In genomic region chr9:36036253-36036779, GRCh38 we compare ENCODE assay signal across 8 cellular contexts. TPM values are rescaled to one million over a fixed set of nuclear protein-coding genes. Genes with fewer than 3 reads are reported as not detected.
DNase-seq lines count a peak whose midpoint lies in the region; ATAC-seq and TF ChIP-seq lines count a peak whose summit lies in the region.

No MANE protein-coding gene starts in this region.

- no peaks in the 10 kb centered on the region for H3K9me3 Mint-ChIP-seq in CD4-positive, alpha-beta memory T cell
- no peaks in the 10 kb centered on the region for H3K9me3 Mint-ChIP-seq in endodermal cell

- H2AFZ ChIP-seq in neuron (ENCODE audit: low read depth, low read length), result peak overlapping the region; percentile 75

- peaks cover 0 to 3% of the 10 kb centered on the region in 2 donors for H3K36me3 Mint-ChIP-seq in CD4-positive, alpha-beta memory T cell
- H3K36me3 Mint-ChIP-seq in endodermal cell (ENCODE audit: low read depth), result no peaks in the 10 kb centered on the region

- peaks cover 30% of the 10 kb centered on the region for H3K4me1 ChIP-seq in CD4-positive, alpha-beta memory T cell (ENCODE audit: insufficient read depth, low read length)
- no peaks in the 10 kb centered on the region for H3K4me1 ChIP-seq in NT2/D1 (ENCODE audit: insufficient read depth, insufficient read length)
- H3K4me1 ChIP-seq in endodermal cell (ENCODE audit: control insufficient read depth, insufficient read depth, low read length), result peaks cover 6% of the 10 kb centered on the region
- peaks cover 18% of the 10 kb centered on the region for H3K4me1 ChIP-seq in neuron (ENCODE audit: insufficient read depth, low read length)

- H3K27ac Mint-ChIP-seq in CD4-positive, alpha-beta memory T cell, result peak overlapping the region in 5 of 7 donors; percentile 56 to 87 (median 74)
- peak overlapping the region; percentile 89 for H3K27ac Mint-ChIP-seq in endodermal cell

- peak overlapping the region; percentile 12 for H3K9ac ChIP-seq in NT2/D1 (ENCODE audit: insufficient read length, low read depth)
- H3K9ac ChIP-seq in endodermal cell (ENCODE audit: extremely low read depth, low read length, poor library complexity, severe bottlenecking), result peak overlapping the region; percentile 59

- no peaks in the 10 kb centered on the region for H3K36me3 ChIP-seq in CD4-positive, alpha-beta memory T cell (ENCODE audit: insufficient read depth, low read length)
- H3K36me3 ChIP-seq in NT2/D1 (ENCODE audit: insufficient read depth, insufficient read length, low read length), result peaks cover 2% of the 10 kb centered on the region
- H3K36me3 ChIP-seq in endodermal cell (ENCODE audit: control insufficient read depth, insufficient read depth, low read length), result no peaks in the 10 kb centered on the region
- no peaks in the 10 kb centered on the region for H3K36me3 ChIP-seq in neuron (ENCODE audit: insufficient read depth, low read length)

- H3K9me3 ChIP-seq in CD4-positive, alpha-beta memory T cell (ENCODE audit: control insufficient read depth in 1 of 2, low read length in 2 of 2), result no peaks in the 10 kb centered on the region
- no peaks in the 10 kb centered on the region for H3K9me3 ChIP-seq in NT2/D1 (ENCODE audit: insufficient read depth, low read length)
- no peaks in the 10 kb centered on the region for H3K9me3 ChIP-seq in endodermal cell (ENCODE audit: control insufficient read depth, low read length)
- H3K9me3 ChIP-seq in neuron (ENCODE audit: low read length), result no peaks in the 10 kb centered on the region

- H3K27ac ChIP-seq in CD4-positive, alpha-beta memory T cell (ENCODE audit: low read depth, low read length), result no peak overlapping the region
- peak overlapping the region; percentile 55 for H3K27ac ChIP-seq in endodermal cell (ENCODE audit: low read depth, low read length)

- H3K27me3 Mint-ChIP-seq in CD4-positive, alpha-beta memory T cell, result peaks cover 0 to 2% of the 10 kb centered on the region in 2 donors
- peaks cover 2% of the 10 kb centered on the region for H3K27me3 Mint-ChIP-seq in endodermal cell (ENCODE audit: insufficient read depth)

- ATAC-seq in HG03097 (IDR thresholded peaks at IDR 0.05; ENCODE audit: low FRiP score, unreplicated experiment), result no peak

- H3K4me1 Mint-ChIP-seq in CD4-positive, alpha-beta memory T cell, result peaks cover 19 to 41% (median 33%) of the 10 kb centered on the region in 4 donors
- H3K4me1 Mint-ChIP-seq in endodermal cell, result peaks cover 18% of the 10 kb centered on the region

- H3K27me3 ChIP-seq in CD4-positive, alpha-beta memory T cell (ENCODE audit: insufficient read depth, low read length), result no peaks in the 10 kb centered on the region
- H3K27me3 ChIP-seq in NT2/D1 (ENCODE audit: insufficient read depth, insufficient read length) (no peaks in the 10 kb centered on the region), endodermal cell (ENCODE audit: control insufficient read depth, insufficient read depth, low read length, poor library complexity, severe bottlenecking) (no peaks in the 10 kb centered on the region), neuron (ENCODE audit: insufficient read depth, low read length) (peaks cover 10% of the 10 kb centered on the region)

- 51 to 64% methylated on average over 11 to 18 of the region's 20 CpGs for WGBS in endodermal cell (ENCODE audit: insufficient coverage in 1 of 2, insufficient read length in 1 of 2), 2 experiments

- no peak for DNase-seq in CD4-positive, alpha-beta memory T cell
- DNase-seq in NT2/D1 (ENCODE audit: low read depth, low spot score) (no peak), endodermal cell (no peak), ureter (ENCODE audit: low spot score) (no peak), HK-2 (ENCODE audit: unreplicated experiment) (no peak), GM20000 (ENCODE audit: low spot score) (no peak)

- CTCF ChIA-PET in CD4-positive, alpha-beta memory T cell (lab: Charles Lee; ENCODE audit: partially characterized antibody), result interaction anchor here (1.1 to 4.0 kb wide), 4 partner anchors 13 to 67 kb away, joined by 3 to 31 read pairs (median 3); no protein-coding TSS in a partner anchor

- TF ChIP-seq CTCF in endodermal cell (conservative IDR thresholded peaks at IDR 0.05) (no peak), GM20000 (IDR thresholded peaks at IDR 0.05; ENCODE audit: extremely low read depth, missing control alignments) (no peak)

- H3K4me3 ChIP-seq in CD4-positive, alpha-beta memory T cell (ENCODE audit: low read length in 2 of 2), result peak overlapping the region in 1 of 2 donors; percentile 86
- H3K4me3 ChIP-seq in NT2/D1 (ENCODE audit: insufficient read length, low read depth) (peak overlapping the region; percentile 84), endodermal cell (ENCODE audit: low read length) (peak overlapping the region; percentile 92), neuron (ENCODE audit: low read length) (peak overlapping the region; percentile 73)

- peak overlapping the region; percentile 86 to 96 (median 88) for H3K4me3 Mint-ChIP-seq in CD4-positive, alpha-beta memory T cell
- peak overlapping the region; percentile 70 for H3K4me3 Mint-ChIP-seq in endodermal cell

- POLR2A ChIA-PET in CD4-positive, alpha-beta memory T cell (lab: Charles Lee; ENCODE audit: partially characterized antibody), result interaction anchor here (1.2 kb wide), 1 partner anchor 100 kb away, joined by 3 read pairs; the partner anchor contains the start of gene GLIPR2

- intact Hi-C loops in CD4-positive, alpha-beta memory T cell (cut with micrococcal nuclease), result no loop called here

RNA-seq across cellular contexts. Expression of gene RECK, which starts 0.4 kb away (rescaled TPM):
- 10 to 100 TPM; 12.1 to 12.8 TPM for total RNA-seq in CD4-positive, alpha-beta memory T cell
- 10 to 100 TPM; 15.9 to 26.9 TPM for polyA plus RNA-seq in CD4-positive, alpha-beta memory T cell
- total RNA-seq in endodermal cell (10 to 100 TPM; 11.5 to 16.1 TPM), ureter (10.3 TPM)
- polyA plus RNA-seq in endodermal cell (2013, experiment 1 of 2), result 11.4 TPM
- polyA plus RNA-seq in endodermal cell (2013, experiment 2 of 2), result 12.3 TPM
